Comparison of ENCODE assay signal across 9 cellular contexts in genomic region chr17:7466644-7467341, GRCh38. TPM values are rescaled to one million over a fixed set of nuclear protein-coding genes. Genes with fewer than 3 reads are reported as not detected.
DNase-seq lines count a peak whose midpoint lies in the region; ATAC-seq and TF ChIP-seq lines count a peak whose summit lies in the region.
"Had no signal": no experiment of that assay in that cellular context is flagged by ENCODE, and none has a peak within 500 bp of the region (broad histone marks: within the 10 kb centered on the region; RNA-seq: fewer than 3 reads in every experiment).

No MANE protein-coding gene starts in this region.

- no peak overlapping the region for H3K4me3 ChIP-seq in ascending aorta

- no peak for TF ChIP-seq CTCF in ascending aorta (IDR thresholded peaks at IDR 0.05)

- ATAC-seq in GM18873 (IDR thresholded peaks at IDR 0.05; ENCODE audit: low FRiP score, unreplicated experiment) (no peak), GM19035 (IDR thresholded peaks at IDR 0.05; ENCODE audit: unreplicated experiment) (no peak)

- H3K4me1 ChIP-seq in ascending aorta: peaks cover 0 to 22% of the 10 kb centered on the region in 2 donors

- H3K9me3 ChIP-seq in KOPT-K1 (ENCODE audit: insufficient read depth, low read length, poor library complexity, severe bottlenecking): no peaks in the 10 kb centered on the region
- no peaks in the 10 kb centered on the region for H3K9me3 ChIP-seq in ascending aorta

- no peaks in the 10 kb centered on the region for H3K27me3 ChIP-seq in ascending aorta

- H3K27ac ChIP-seq in KOPT-K1 (ENCODE audit: low read depth, low read length, poor library complexity, severe bottlenecking) (peak overlapping the region; percentile 36), ascending aorta (peak overlapping the region; percentile 43 to 57)

- intact Hi-C loops in ascending aorta (cut with DNase I): no loop called here

- DNase-seq in ascending aorta (ENCODE audit: low spot score in 2 of 2): peak in 1 of 2 donors; percentile 85
- DNase-seq in iris pigment epithelial cell (ENCODE audit: low read depth): peak; percentile 59
- peak; percentile 58 for DNase-seq in stromal cell of bone marrow (ENCODE audit: low read depth)
- no peak for DNase-seq in HT-29 (ENCODE audit: low spot score)
- no peak for DNase-seq in NCI-H2227 (lab: John Stamatoyannopoulos, UW; ENCODE audit: unreplicated experiment)

- H3K36me3 ChIP-seq in KOPT-K1 (ENCODE audit: insufficient read depth, low read length): peaks cover 39% of the 10 kb centered on the region
- H3K36me3 ChIP-seq in ascending aorta: peaks cover 41 to 46% of the 10 kb centered on the region in 2 donors

RNA-seq across cellular contexts. Expression of gene ZBTB4, which starts 12.6 kb away (rescaled TPM):
- total RNA-seq in ascending aorta: 67.9 TPM
- total RNA-seq in HT-29 (2014; rRNA removed; shearing (Covaris generic)): 8.4 and 10.0 TPM in 2 replicates

RNA-seq across cellular contexts. Expression of gene SLC35G6, which starts 14.5 kb away (rescaled TPM):
- total RNA-seq in ascending aorta: not detected
- total RNA-seq in HT-29 (2014; rRNA removed; shearing (Covaris generic)): 0.28 TPM in 1 of 2 replicates, not detected in the other
- total RNA-seq: NCI-H460 had no signal

RNA-seq across cellular contexts. Expression of gene POLR2A, which starts 17.4 kb away (rescaled TPM):
- total RNA-seq in ascending aorta: 69.5 TPM
- total RNA-seq in HT-29 (2014; rRNA removed; shearing (Covaris generic)): 26.0 and 58.6 TPM in 2 replicates

RNA-seq across cellular contexts. Expression of gene CHRNB1, which starts 21.9 kb away (rescaled TPM):
- 5.0 TPM for total RNA-seq in ascending aorta
- total RNA-seq in HT-29 (2014; rRNA removed; shearing (Covaris generic)): 0.83 and 1.6 TPM in 2 replicates

RNA-seq across cellular contexts. Expression of gene FGF11, which starts 27.5 kb away (rescaled TPM):
- 0.32 TPM for total RNA-seq in ascending aorta
- 0.46 and 0.52 TPM in 2 replicates for total RNA-seq in HT-29 (2014; rRNA removed; shearing (Covaris generic))

Comparison
In these comparisons a context has a peak if more than half of its experiments do, and no peak if none do; other contexts are left out.
1. DNase-seq: peak in iris pigment epithelial cell (single experiment) and stromal cell of bone marrow (single experiment); none in HT-29 (single experiment) and NCI-H2227 (single experiment).